Comparison of ENCODE assay signal across 8 cellular contexts in the genomic region with DNA sequence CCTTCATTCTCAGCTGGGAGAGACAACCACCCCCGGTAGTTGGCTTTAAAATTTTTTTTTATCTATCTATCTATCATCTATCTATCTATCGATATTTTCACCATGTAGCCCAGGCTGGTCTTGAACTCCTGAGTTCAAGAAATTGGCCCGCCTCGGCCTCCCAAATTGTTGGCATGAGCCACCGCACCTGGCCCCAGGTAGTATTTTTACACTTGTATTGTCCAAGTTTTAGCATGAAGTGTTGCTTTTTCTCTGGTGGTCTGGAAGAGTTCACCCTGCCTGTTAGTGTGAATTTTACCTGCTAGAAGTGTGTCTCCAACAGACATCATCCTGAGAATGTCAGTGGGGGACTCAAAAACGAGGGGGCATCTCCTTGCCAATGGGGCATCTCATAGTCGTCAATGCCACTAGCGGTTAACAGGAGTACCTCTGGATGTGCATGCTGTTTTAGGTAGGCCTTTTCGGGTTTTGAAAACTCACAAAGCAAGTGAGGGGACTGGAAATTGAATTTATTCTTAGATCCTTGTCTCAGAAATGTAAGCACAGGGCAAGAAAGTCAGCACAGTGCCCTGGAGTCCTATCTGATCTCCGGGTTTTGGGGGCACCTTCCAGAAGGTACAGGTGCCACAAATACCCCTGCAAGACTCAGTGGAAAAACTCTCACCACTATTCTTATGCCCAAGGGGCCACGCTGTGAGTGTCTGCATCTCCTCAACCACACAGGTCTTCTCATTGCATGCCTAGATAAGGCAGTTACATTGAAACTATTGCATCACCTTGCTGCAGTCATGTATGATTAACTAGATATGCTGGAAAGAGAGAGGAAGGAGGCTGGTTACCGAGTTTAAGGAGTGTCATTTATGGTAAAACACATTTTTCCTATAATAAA. TPM values are rescaled to one million over a fixed set of nuclear protein-coding genes. Genes with fewer than 3 reads are reported as not detected.
DNase-seq lines count a peak whose midpoint lies in the region; ATAC-seq and TF ChIP-seq lines count a peak whose summit lies in the region.

No MANE protein-coding gene starts in this region.

- intact Hi-C loops in spleen (cut with DNase I; ENCODE audit: low total_unique reads), result no loop called here

- H3K36me3 Mint-ChIP-seq in stimulated activated naive CD8-positive, alpha-beta T cell treated with anti-CD3 and anti-CD28 coated beads, Interleukin-15, Interleukin-2, amounts not matched to agents 100 ng/mL and 50 ng/mL, for 24 hours (ENCODE audit: low read depth), result peaks cover 2% of the 10 kb centered on the region

- H3K4me3 ChIP-seq in duodenal mucosa (ENCODE audit: low read depth in 1 of 2, low read length in 2 of 2) (peak overlapping the region; percentile 18 to 45), spleen (no peak overlapping the region)

- no peaks in the 10 kb centered on the region for H3K27me3 ChIP-seq in duodenal mucosa (ENCODE audit: control insufficient read depth in 1 of 2, insufficient read depth in 2 of 2, low read length in 2 of 2)
- no peaks in the 10 kb centered on the region for H3K27me3 ChIP-seq in spleen (replicated peaks in 1 of 7)

- peak overlapping the region; percentile 100 for H3K27ac Mint-ChIP-seq in stimulated activated naive CD8-positive, alpha-beta T cell treated with anti-CD3 and anti-CD28 coated beads, Interleukin-15, Interleukin-2, amounts not matched to agents 100 ng/mL and 50 ng/mL, for 24 hours

- TF ChIP-seq POLR2A in spleen (IDR thresholded peaks at IDR 0.05), result no peak

- H3K27ac ChIP-seq in duodenal mucosa (ENCODE audit: low read depth, low read length) (no peak overlapping the region), spleen (no peak overlapping the region)

- no peak for TF ChIP-seq CTCF in spleen (IDR thresholded peaks at IDR 0.05 in 8 of 11, conservative IDR thresholded peaks at IDR 0.05 in 3 of 11)

- 80 to 87% (median 81%) methylated on average over 12 of the region's 12 CpGs for WGBS in spleen, 5 donors

- no peaks in the 10 kb centered on the region for H3K36me3 ChIP-seq in duodenal mucosa (ENCODE audit: control insufficient read depth in 1 of 2, insufficient read depth in 2 of 2, low read length in 2 of 2)
- H3K36me3 ChIP-seq in spleen, result no peaks in the 10 kb centered on the region

- H3K27me3 Mint-ChIP-seq in stimulated activated naive CD8-positive, alpha-beta T cell treated with anti-CD3 and anti-CD28 coated beads, Interleukin-15, Interleukin-2, amounts not matched to agents 100 ng/mL and 50 ng/mL, for 24 hours, result no peaks in the 10 kb centered on the region

- H3K9me3 ChIP-seq in duodenal mucosa (ENCODE audit: control insufficient read depth in 1 of 2, low read length in 2 of 2), result no peaks in the 10 kb centered on the region
- no peaks in the 10 kb centered on the region for H3K9me3 ChIP-seq in spleen

- peak overlapping the region in 1 of 2 donors; percentile 30 for H3K9ac ChIP-seq in duodenal mucosa (ENCODE audit: low read depth in 1 of 2, low read length in 2 of 2)

- H3K9me3 Mint-ChIP-seq in stimulated activated naive CD8-positive, alpha-beta T cell treated with anti-CD3 and anti-CD28 coated beads, Interleukin-15, Interleukin-2, amounts not matched to agents 100 ng/mL and 50 ng/mL, for 24 hours, result peaks cover 4% of the 10 kb centered on the region

- peak; percentile 54 for ATAC-seq in GM18520 (IDR thresholded peaks at IDR 0.05; ENCODE audit: unreplicated experiment)
- peak; percentile 80 for ATAC-seq in HG02610 (IDR thresholded peaks at IDR 0.05; ENCODE audit: unreplicated experiment)

- DNase-seq in NCI-H460 (ENCODE audit: extremely low read depth, low read depth) (peak; percentile 40), spleen (no peak), NCI-H1092 (lab: John Stamatoyannopoulos, UW) (no peak), NCI-H2171 (lab: John Stamatoyannopoulos, UW) (no peak)

- H3K4me1 ChIP-seq in duodenal mucosa (ENCODE audit: control insufficient read depth in 1 of 2, insufficient read depth in 2 of 2, low read length in 2 of 2) (peaks cover 7 to 27% of the 10 kb centered on the region in 2 donors), spleen (peaks cover 0 to 23% (median 2%) of the 10 kb centered on the region in 6 donors)

- H3K4me3 Mint-ChIP-seq in stimulated activated naive CD8-positive, alpha-beta T cell treated with anti-CD3 and anti-CD28 coated beads, Interleukin-15, Interleukin-2, amounts not matched to agents 100 ng/mL and 50 ng/mL, for 24 hours, result peak overlapping the region; percentile 72

- H3K4me1 Mint-ChIP-seq in stimulated activated naive CD8-positive, alpha-beta T cell treated with anti-CD3 and anti-CD28 coated beads, Interleukin-15, Interleukin-2, amounts not matched to agents 100 ng/mL and 50 ng/mL, for 24 hours (ENCODE audit: low read depth), result peaks cover 78% of the 10 kb centered on the region

RNA-seq across cellular contexts. Expression of gene TNFAIP3, which starts 37.1 kb away (rescaled TPM):
- total RNA-seq in NCI-H460 (2014; rRNA removed; shearing (Covaris generic)), result 94.8 and 109 TPM in 2 replicates
- polyA plus RNA-seq in NCI-H460 (2014; cell fraction: nucleus; rRNA removed), result 51.3 and 58.4 TPM in 2 replicates
- 100 to 1,000 TPM in 3 of 7 donors, 10 to 100 TPM in 4; 41.1 to 133 (median 69.0) TPM for total RNA-seq in spleen
- 10 to 100 TPM; 23.2 to 31.9 (median 25.0) TPM for polyA plus RNA-seq in spleen

Comparison
In these comparisons a context has a peak if more than half of its experiments do, and no peak if none do; other contexts are left out.
1. H3K4me3 ChIP-seq: peak in duodenal mucosa (2 of 2); none in spleen (0 of 8).